In the genomic region with DNA sequence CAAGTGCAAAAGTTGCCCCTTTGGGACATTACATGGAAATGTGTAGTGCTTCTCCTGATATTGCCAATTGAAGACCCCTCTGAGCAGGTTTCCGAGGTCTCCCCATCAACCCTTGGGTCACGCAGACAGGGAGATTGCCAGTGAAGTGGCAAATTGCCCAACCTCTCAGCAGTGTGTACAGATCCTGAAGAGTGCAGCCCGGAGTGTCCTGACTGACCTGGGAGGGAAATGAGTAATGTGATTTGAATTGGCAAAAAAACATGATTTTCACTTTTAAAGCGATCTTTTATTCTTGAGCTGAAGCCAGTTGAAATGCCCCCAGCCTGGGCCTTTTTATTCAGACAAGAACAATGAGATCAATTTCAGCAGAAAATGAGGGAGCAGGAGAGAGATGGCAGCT, we compare ENCODE assay signal across 17 cellular contexts.
A peak's percentile ranks its signal among the peaks of the same experiment; 100 is the strongest.
DNase-seq lines count a peak whose midpoint lies in the region; ATAC-seq and TF ChIP-seq lines count a peak whose summit lies in the region.
"Had no signal": no experiment of that assay in that cellular context is flagged by ENCODE, and none has a peak within 500 bp of the region (broad histone marks: within the 10 kb centered on the region; RNA-seq: fewer than 3 reads in every experiment).

No MANE protein-coding gene starts in this region.

- POLR2A ChIA-PET in RWPE1 (lab: Yijun Ruan, JAX; ENCODE audit: low non-redundant PET) = no interaction called here

- no peak overlapping the region for H3K27ac ChIP-seq in RWPE1
- H3K27ac ChIP-seq: 22Rv1, left ventricle myocardium inferior had no signal

- TF ChIP-seq CTCF in RWPE1 (conservative IDR thresholded peaks at IDR 0.05; ENCODE audit: low read depth) (no peak), fibroblast of mammary gland (conservative IDR thresholded peaks at IDR 0.05; ENCODE audit: control insufficient read depth, insufficient read depth, low read depth, low read length) (no peak)

- CTCF ChIA-PET in RWPE1 (lab: Yijun Ruan, JAX) = interaction anchor here (1.1 kb wide), 1 partner anchor 18 kb away, joined by 3 read pairs; no protein-coding TSS in a partner anchor

- H3K4me3 ChIP-seq in fibroblast of mammary gland (ENCODE audit: control insufficient read depth, low read depth, low read length) = no peak overlapping the region
- H3K4me3 ChIP-seq: left ventricle myocardium inferior, smooth muscle cell had no signal

- peak; percentile 72 for ATAC-seq in sciatic nerve
- ATAC-seq in HG03139 (IDR thresholded peaks at IDR 0.05; ENCODE audit: unreplicated experiment) = no peak
- ATAC-seq: stimulated activated naive CD8-positive, alpha-beta T cell treated with anti-CD3 and anti-CD28 coated beads, Interleukin-15, amount 100 ng/mL, for 72 hours had no signal

- DNase-seq in DMS 273 (lab: John Stamatoyannopoulos, UW; ENCODE audit: unreplicated experiment) = peak; percentile 36
- DNase-seq in DMS 273 treated with DMSO at 0.1 percent for 48 hours (lab: John Stamatoyannopoulos, UW) = no peak
- DNase-seq in RWPE1 (ENCODE audit: low spot score) = peak; percentile 31
- peak; percentile 30 for DNase-seq in fibroblast of mammary gland (ENCODE audit: low read depth)
- DNase-seq in sciatic nerve (ENCODE audit: low spot score) = no peak
- no peak for DNase-seq in NCI-H1436 (lab: John Stamatoyannopoulos, UW)
- no peak for DNase-seq in NCI-H2107 treated with DMSO at 0.1 percent for 48 hours (lab: John Stamatoyannopoulos, UW; ENCODE audit: unreplicated experiment)
- DNase-seq: activated naive CD4-positive, alpha-beta T cell treated with anti-CD3 and anti-CD28 coated beads for 36 hours; CD4-positive, alpha-beta T cell; cerebellar nuclear complex; Kasumi-1; left ventricle myocardium inferior; NCI-H2171 treated with DMSO at 0.1 percent for 48 hours; stimulated activated naive CD8-positive, alpha-beta T cell treated with anti-CD3 and anti-CD28 coated beads, Interleukin-15, amount 100 ng/mL, for 72 hours had no signal

- intact Hi-C loops in sciatic nerve (cut with DNase I) = no loop called here

Comparison
In these comparisons a context has a peak if more than half of its experiments do, and no peak if none do; other contexts are left out.
1. DNase-seq: peak in DMS 273 (single experiment), RWPE1 (single experiment) and fibroblast of mammary gland (single experiment); none in DMS 273 treated with DMSO at 0.1 percent for 48 hours (single experiment), sciatic nerve (single experiment), NCI-H1436 (single experiment) and NCI-H2107 treated with DMSO at 0.1 percent for 48 hours (single experiment).